In genomic region chrX:147738260-147738659, GRCh38 we compare ENCODE assay signal across 1 cellular context.
TF ChIP-seq lines count a peak whose summit lies in the region.

No MANE protein-coding gene starts in this region.

TF ChIP-seq in HepG2, 621 proteins besides CTCF, POLR2A, EP300 and RAD21 (continued from another document):
- no peak for TF ChIP-seq ZNF318 (CRISPR knock-in tag; IDR thresholded peaks at IDR 0.05)
- no peak for TF ChIP-seq ZKSCAN5 (CRISPR knock-in tag; IDR thresholded peaks at IDR 0.05)
- no peak for TF ChIP-seq HDAC6 (IDR thresholded peaks at IDR 0.05; ENCODE audit: low read depth, low read length)
- no peak for TF ChIP-seq ZNF552 (CRISPR knock-in tag; IDR thresholded peaks at IDR 0.05; ENCODE audit: borderline replicate concordance)
- TF ChIP-seq, protein P1, sequence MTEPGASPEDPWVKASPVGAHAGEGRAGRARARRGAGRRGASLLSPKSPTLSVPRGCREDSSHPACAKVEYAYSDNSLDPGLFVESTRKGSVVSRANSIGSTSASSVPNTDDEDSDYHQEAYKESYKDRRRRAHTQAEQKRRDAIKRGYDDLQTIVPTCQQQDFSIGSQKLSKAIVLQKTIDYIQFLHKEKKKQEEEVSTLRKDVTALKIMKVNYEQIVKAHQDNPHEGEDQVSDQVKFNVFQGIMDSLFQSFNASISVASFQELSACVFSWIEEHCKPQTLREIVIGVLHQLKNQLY (CRISPR knock-in tag; IDR thresholded peaks at IDR 0.05): no peak
- no peak for TF ChIP-seq ZBTB7A (CRISPR knock-in tag; IDR thresholded peaks at IDR 0.05)
- TF ChIP-seq ZNF234 (CRISPR knock-in tag; conservative IDR thresholded peaks at IDR 0.05): no peak
- no peak for TF ChIP-seq ATF7-NPFF (CRISPR knock-in tag; IDR thresholded peaks at IDR 0.05; ENCODE audit: low read depth)
- TF ChIP-seq MED1 (CRISPR knock-in tag; IDR thresholded peaks at IDR 0.05): no peak
- TF ChIP-seq ZNF484 (CRISPR knock-in tag; IDR thresholded peaks at IDR 0.05; ENCODE audit: borderline replicate concordance, low read depth): no peak
- no peak for TF ChIP-seq ZEB1 (IDR thresholded peaks at IDR 0.05; ENCODE audit: insufficient replicate concordance, low read depth)
- TF ChIP-seq TBX2 (CRISPR knock-in tag; IDR thresholded peaks at IDR 0.05; ENCODE audit: borderline replicate concordance): no peak
- TF ChIP-seq ZNF569 (CRISPR knock-in tag; IDR thresholded peaks at IDR 0.05; ENCODE audit: borderline replicate concordance): no peak
- TF ChIP-seq ZNF354B (CRISPR knock-in tag; IDR thresholded peaks at IDR 0.05): no peak
- no peak for TF ChIP-seq MTF2 (CRISPR knock-in tag; IDR thresholded peaks at IDR 0.05; ENCODE audit: borderline replicate concordance)
- no peak for TF ChIP-seq ZNF34 (CRISPR knock-in tag; IDR thresholded peaks at IDR 0.05; ENCODE audit: borderline replicate concordance)
TF ChIP-seq in HepG2: peak in this region for 0.
